1 cellular context compared by ENCODE assay signal in genomic region chrX:48890934-48891401, GRCh38.
TF ChIP-seq lines count a peak whose summit lies in the region.

No MANE protein-coding gene starts in this region.

TF ChIP-seq in HepG2, 621 proteins besides CTCF, POLR2A, EP300 and RAD21:
- 0 out of 2 replicates have a peak, but pooled peaks have one; percentile 9 for TF ChIP-seq ZFP91 (CRISPR knock-in tag; IDR thresholded peaks at IDR 0.05; ENCODE audit: borderline replicate concordance)
- TF ChIP-seq ZNF639 (CRISPR knock-in tag; conservative IDR thresholded peaks at IDR 0.05) = no peak
- TF ChIP-seq ZFX (CRISPR knock-in tag; IDR thresholded peaks at IDR 0.05; ENCODE audit: low read depth) = no peak
- TF ChIP-seq MAX (IDR thresholded peaks at IDR 0.05) = 0 out of 2 replicates have a peak, but pooled peaks have one; percentile 5
- no peak for TF ChIP-seq ZNF496 (CRISPR knock-in tag; IDR thresholded peaks at IDR 0.05; ENCODE audit: insufficient replicate concordance)
- TF ChIP-seq SMARCC2 (IDR thresholded peaks at IDR 0.05) = no peak
- TF ChIP-seq ZFP36 (IDR thresholded peaks at IDR 0.05; ENCODE audit: borderline replicate concordance, low read depth, low read length, partially characterized antibody) = no peak
- no peak for TF ChIP-seq JUNB (CRISPR knock-in tag; IDR thresholded peaks at IDR 0.05; ENCODE audit: borderline replicate concordance)
- TF ChIP-seq MXD3 (CRISPR knock-in tag; IDR thresholded peaks at IDR 0.05) = no peak
